1 cellular context compared by ENCODE assay signal in the genomic region with DNA sequence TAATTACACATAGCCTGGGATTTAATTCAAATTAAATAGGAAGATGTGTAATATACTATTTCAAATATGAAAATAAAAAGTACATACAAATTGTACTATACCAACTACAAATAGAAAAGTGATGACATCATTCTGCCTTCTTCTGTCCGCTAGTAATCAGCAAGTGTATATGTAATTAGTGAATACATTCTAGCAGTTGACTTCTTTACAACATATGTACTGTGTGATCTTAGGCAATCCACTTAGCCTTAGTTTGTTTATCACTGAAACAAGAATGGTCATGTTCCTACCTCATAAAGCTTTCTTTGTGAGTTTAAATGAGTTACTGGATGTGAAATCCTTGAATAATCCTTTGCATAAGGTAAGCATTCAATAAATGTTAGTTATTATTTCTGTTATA.
TF ChIP-seq lines count a peak whose summit lies in the region.

No MANE protein-coding gene starts in this region.

TF ChIP-seq in IMR-90, 13 proteins besides CTCF, POLR2A, EP300 and RAD21:
- no peak for TF ChIP-seq MXI1 (IDR thresholded peaks at IDR 0.05; ENCODE audit: borderline replicate concordance, low read depth, low read length)
- no peak for TF ChIP-seq SMC3 (IDR thresholded peaks at IDR 0.05; ENCODE audit: low read depth, low read length)
- TF ChIP-seq ELK1 (IDR thresholded peaks at IDR 0.05; ENCODE audit: borderline replicate concordance, low read depth, low read length): no peak
- TF ChIP-seq BHLHE40 (IDR thresholded peaks at IDR 0.05; ENCODE audit: low read depth, low read length): no peak
- no peak for TF ChIP-seq NFE2L2 (IDR thresholded peaks at IDR 0.05; ENCODE audit: low read depth, low read length)
- no peak for TF ChIP-seq FOS (IDR thresholded peaks at IDR 0.05; ENCODE audit: low read depth, low read length)
- no peak for TF ChIP-seq MAZ (IDR thresholded peaks at IDR 0.05; ENCODE audit: borderline replicate concordance, low read depth, low read length)
- TF ChIP-seq RCOR1 (IDR thresholded peaks at IDR 0.05; ENCODE audit: insufficient replicate concordance, low read length): no peak
- TF ChIP-seq MAFK (IDR thresholded peaks at IDR 0.05; ENCODE audit: low read depth, low read length): no peak
